In genomic region chr16:66363196-66363777, GRCh38 we compare ENCODE assay signal across 16 cellular contexts. TPM values are rescaled to one million over a fixed set of nuclear protein-coding genes. Genes with fewer than 3 reads are reported as not detected.
"Had no signal": no experiment of that assay in that cellular context is flagged by ENCODE, and none has a peak within 500 bp of the region (broad histone marks: within the 10 kb centered on the region; RNA-seq: fewer than 3 reads in every experiment).

No MANE protein-coding gene starts in this region.

- DNase-seq: activated B cell treated with CpG ODN at 0.5 μM for 24 hours; activated CD4-positive, alpha-beta T cell treated with anti-CD3 and anti-CD28 coated beads, Interleukin-2, amount 10 ng/mL, durations not matched to agents 7 days and 5 days; activated CD8-positive, alpha-beta memory T cell treated with anti-CD3 and anti-CD28 coated beads for 24 hours; activated naive CD4-positive, alpha-beta T cell treated with anti-CD3 and anti-CD28 coated beads for 36 hours; islet precursor cell; stimulated activated naive CD4-positive, alpha-beta T cell treated with Interleukin-2 at 50 U/mL for 16 hours; testis had no signal

- H2AFZ ChIP-seq: parathyroid adenoma had no signal

- H3K27ac ChIP-seq: vagina had no signal

- H3K4me3 ChIP-seq: testis, vagina had no signal

- H3K9me3 ChIP-seq: testis, vagina had no signal

- ATAC-seq: activated T-helper 17 cell treated with anti-CD3 and anti-CD28 coated beads, Interleukin-2, amount 50 U/mL, for 72 hours; left lobe of liver; sciatic nerve; SK-N-SH treated with all-trans-retinoic acid at 6 μM for 48 hours had no signal

- H3K79me2 ChIP-seq: parathyroid adenoma had no signal

- H3K9ac ChIP-seq: parathyroid adenoma had no signal

- H3K36me3 ChIP-seq: vagina had no signal

- H3K27me3 ChIP-seq: testis, vagina had no signal

RNA-seq across cellular contexts. Expression of gene CDH5, which starts 3.2 kb away (rescaled TPM):
- total RNA-seq: activated B cell treated with CpG ODN at 0.5 μM for 24 hours; activated CD4-positive, alpha-beta T cell treated with anti-CD3 and anti-CD28 coated beads, Interleukin-2, amount 10 ng/mL, durations not matched to agents 7 days and 5 days; activated naive CD4-positive, alpha-beta T cell treated with anti-CD3 and anti-CD28 coated beads for 36 hours; activated T-helper 17 cell treated with anti-CD3 and anti-CD28 coated beads, Interleukin-2, amount 50 U/mL, for 72 hours; fibroblast of villous mesenchyme; T-helper 1 cell treated with Interleukin-12 subunit alpha and Interleukin-12 subunit beta and Interleukin-4 antibody, amounts not matched to agents 30 ng/mL and 1 ng/mL, for 36 hours had no signal
- polyA plus RNA-seq: neural cell had no signal
